Comparison of ENCODE assay signal across 8 cellular contexts in the genomic region with DNA sequence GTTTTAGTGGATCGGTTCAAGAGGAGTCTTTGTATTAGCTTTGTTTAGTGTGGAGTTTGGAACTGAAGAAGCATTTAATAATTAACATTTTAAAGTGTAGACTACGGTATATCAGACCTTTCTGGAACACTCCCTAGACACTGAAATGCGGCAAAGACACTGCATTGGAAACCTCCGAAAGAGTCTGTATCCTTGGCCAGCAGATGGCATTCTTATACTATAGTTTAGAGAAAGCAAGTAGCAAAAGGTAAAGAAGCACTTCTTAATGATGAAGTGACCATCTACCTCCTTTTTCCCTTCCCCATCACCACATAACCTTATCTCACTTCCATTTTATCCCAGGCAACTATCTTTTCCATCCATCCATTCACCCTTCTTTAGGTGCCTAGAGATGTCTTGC. TPM values are rescaled to one million over a fixed set of nuclear protein-coding genes. Genes with fewer than 3 reads are reported as not detected.
DNase-seq lines count a peak whose midpoint lies in the region; ATAC-seq and TF ChIP-seq lines count a peak whose summit lies in the region.

No MANE protein-coding gene starts in this region.

- H3K4me3 ChIP-seq in HL-60 (replicated peaks; ENCODE audit: insufficient read depth, low read length) = no peak overlapping the region
- H3K4me3 ChIP-seq in PC-9 = no peak overlapping the region

- H2AFZ ChIP-seq in PC-9 = no peak overlapping the region

- no peaks in the 10 kb centered on the region for H3K36me3 ChIP-seq in PC-9 (ENCODE audit: low read depth)

- TF ChIP-seq CTCF in HL-60 (IDR thresholded peaks at IDR 0.05; ENCODE audit: insufficient read depth, low read length) (peak; percentile 2), PC-9 (conservative IDR thresholded peaks at IDR 0.05) (peak; percentile 43)

- no peak overlapping the region for H3K4me2 ChIP-seq in PC-9

- H3K27ac ChIP-seq in HL-60 (replicated peaks) (no peak overlapping the region), PC-9 (no peak overlapping the region)

- ATAC-seq in GM18511 (IDR thresholded peaks at IDR 0.05; ENCODE audit: unreplicated experiment) (peak; percentile 82), HG03196 (IDR thresholded peaks at IDR 0.05; ENCODE audit: unreplicated experiment) (no peak), HG02970 (IDR thresholded peaks at IDR 0.05; ENCODE audit: low FRiP score, unreplicated experiment) (no peak)

- H3K79me2 ChIP-seq in PC-9 (ENCODE audit: low read depth) = no peaks in the 10 kb centered on the region

- CTCF ChIA-PET in PC-9 (lab: Charles Lee) = no interaction called here

- no peaks in the 10 kb centered on the region for H3K9me3 ChIP-seq in PC-9 (ENCODE audit: insufficient read depth, low read depth)

- intact Hi-C loops in PC-9 (cut with micrococcal nuclease; ENCODE audit: unreplicated experiment) = loop anchor here (5.0 kb wide), 2 partner anchors 313 to 743 kb away; a partner anchor contains a TSS

- DNase-seq in COLO668 (lab: John Stamatoyannopoulos, UW; ENCODE audit: unreplicated experiment) (peak; percentile 6), HL-60 (ENCODE audit: low read depth in 1 of 2, low spot score in 1 of 2) (peak in 1 of 2 experiments; percentile 45), PC-9 (no peak), myocyte (ENCODE audit: low read depth) (peak; percentile 65)
- DNase-seq in effector CD4-positive, alpha-beta T cell = peak; percentile 2

- H3K27me3 ChIP-seq in HL-60 (ENCODE audit: insufficient read depth, poor library complexity, severe bottlenecking) = no peaks in the 10 kb centered on the region
- H3K27me3 ChIP-seq in PC-9 (ENCODE audit: insufficient read depth, low read depth) = no peaks in the 10 kb centered on the region

- H3F3A ChIP-seq in PC-9 (ENCODE audit: insufficient read depth, low read depth) = no peaks in the 10 kb centered on the region

- no TSS peak for BruUV-seq in PC-9 (replicated peaks; lab: Mats Ljungman, UMichigan)

- no peaks in the 10 kb centered on the region for H3K4me1 ChIP-seq in PC-9 (replicated peaks; ENCODE audit: insufficient read depth)

- H3K9me2 ChIP-seq in PC-9 (ENCODE audit: insufficient read depth) = no peaks in the 10 kb centered on the region

- POLR2A ChIA-PET in PC-9 (lab: Charles Lee; ENCODE audit: unreplicated experiment) = no interaction called here

- H4K20me1 ChIP-seq in PC-9 (ENCODE audit: insufficient read depth) = no peaks in the 10 kb centered on the region

RNA-seq across cellular contexts. Expression of a gene that starts 7.6 kb away (rescaled TPM):
- total RNA-seq in PC-9 (2021) = not detected in 2 replicates
- total RNA-seq in myocyte = not detected in 2 replicates
- polyA plus RNA-seq in myocyte (2012) = 0.04 TPM

Comparison
In these comparisons a context has a peak if more than half of its experiments do, and no peak if none do; other contexts are left out.
1. DNase-seq: peak in COLO668 (single experiment), effector CD4-positive, alpha-beta T cell (single experiment) and myocyte (single experiment); none in PC-9 (0 of 2).